In the genomic region with DNA sequence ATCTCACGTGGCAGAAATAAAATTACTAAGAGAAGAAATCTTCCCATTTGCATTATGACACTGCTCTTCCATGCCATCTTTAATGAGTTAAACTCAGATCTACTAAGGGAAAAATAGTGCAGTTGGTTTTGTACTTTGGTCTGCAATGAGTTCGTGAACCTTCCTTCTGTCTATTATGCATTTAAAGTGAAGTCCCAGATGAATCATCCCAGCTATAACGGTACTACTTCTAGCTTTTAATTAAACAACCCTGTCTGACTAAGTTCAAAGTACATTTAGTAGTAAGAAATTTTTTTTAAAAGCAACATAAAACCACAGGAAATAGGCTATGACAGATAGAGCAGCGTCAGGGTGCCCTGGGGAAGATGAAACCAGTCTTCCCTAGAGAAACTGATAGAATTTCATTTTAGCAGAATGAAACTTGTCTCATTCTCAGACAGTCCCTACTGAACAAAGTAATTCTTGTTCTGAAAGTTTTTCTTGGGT, we compare ENCODE assay signal across 1 cellular context.
TF ChIP-seq lines count a peak whose summit lies in the region.

No MANE protein-coding gene starts in this region.

TF ChIP-seq in GM12878, 131 proteins besides CTCF, POLR2A, EP300 and RAD21 (continued from another document):
- peak; percentile 59 for TF ChIP-seq TCF7 (IDR thresholded peaks at IDR 0.05; ENCODE audit: borderline replicate concordance)
- TF ChIP-seq BHLHE40 (IDR thresholded peaks at IDR 0.05; ENCODE audit: borderline replicate concordance in 1 of 2, low read depth in 2 of 2, low read length in 1 of 2) = no peak
- no peak for TF ChIP-seq MEF2A (IDR thresholded peaks at IDR 0.05; ENCODE audit: insufficient read depth, low read depth, low read length)
- TF ChIP-seq NFYA (IDR thresholded peaks at IDR 0.05; ENCODE audit: borderline replicate concordance, low read depth, low read length) = no peak
- TF ChIP-seq CHD1 (IDR thresholded peaks at IDR 0.05; ENCODE audit: low read depth, low read length) = no peak
- TF ChIP-seq, protein P1, sequence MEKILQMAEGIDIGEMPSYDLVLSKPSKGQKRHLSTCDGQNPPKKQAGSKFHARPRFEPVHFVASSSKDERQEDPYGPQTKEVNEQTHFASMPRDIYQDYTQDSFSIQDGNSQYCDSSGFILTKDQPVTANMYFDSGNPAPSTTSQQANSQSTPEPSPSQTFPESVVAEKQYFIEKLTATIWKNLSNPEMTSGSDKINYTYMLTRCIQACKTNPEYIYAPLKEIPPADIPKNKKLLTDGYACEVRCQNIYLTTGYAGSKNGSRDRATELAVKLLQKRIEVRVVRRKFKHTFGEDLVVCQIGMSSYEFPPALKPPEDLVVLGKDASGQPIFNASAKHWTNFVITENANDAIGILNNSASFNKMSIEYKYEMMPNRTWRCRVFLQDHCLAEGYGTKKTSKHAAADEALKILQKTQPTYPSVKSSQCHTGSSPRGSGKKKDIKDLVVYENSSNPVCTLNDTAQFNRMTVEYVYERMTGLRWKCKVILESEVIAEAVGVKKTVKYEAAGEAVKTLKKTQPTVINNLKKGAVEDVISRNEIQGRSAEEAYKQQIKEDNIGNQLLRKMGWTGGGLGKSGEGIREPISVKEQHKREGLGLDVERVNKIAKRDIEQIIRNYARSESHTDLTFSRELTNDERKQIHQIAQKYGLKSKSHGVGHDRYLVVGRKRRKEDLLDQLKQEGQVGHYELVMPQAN (conservative IDR thresholded peaks at IDR 0.05) = no peak
- TF ChIP-seq NFXL1 (IDR thresholded peaks at IDR 0.05; ENCODE audit: borderline replicate concordance) = no peak
- TF ChIP-seq, protein P2, sequence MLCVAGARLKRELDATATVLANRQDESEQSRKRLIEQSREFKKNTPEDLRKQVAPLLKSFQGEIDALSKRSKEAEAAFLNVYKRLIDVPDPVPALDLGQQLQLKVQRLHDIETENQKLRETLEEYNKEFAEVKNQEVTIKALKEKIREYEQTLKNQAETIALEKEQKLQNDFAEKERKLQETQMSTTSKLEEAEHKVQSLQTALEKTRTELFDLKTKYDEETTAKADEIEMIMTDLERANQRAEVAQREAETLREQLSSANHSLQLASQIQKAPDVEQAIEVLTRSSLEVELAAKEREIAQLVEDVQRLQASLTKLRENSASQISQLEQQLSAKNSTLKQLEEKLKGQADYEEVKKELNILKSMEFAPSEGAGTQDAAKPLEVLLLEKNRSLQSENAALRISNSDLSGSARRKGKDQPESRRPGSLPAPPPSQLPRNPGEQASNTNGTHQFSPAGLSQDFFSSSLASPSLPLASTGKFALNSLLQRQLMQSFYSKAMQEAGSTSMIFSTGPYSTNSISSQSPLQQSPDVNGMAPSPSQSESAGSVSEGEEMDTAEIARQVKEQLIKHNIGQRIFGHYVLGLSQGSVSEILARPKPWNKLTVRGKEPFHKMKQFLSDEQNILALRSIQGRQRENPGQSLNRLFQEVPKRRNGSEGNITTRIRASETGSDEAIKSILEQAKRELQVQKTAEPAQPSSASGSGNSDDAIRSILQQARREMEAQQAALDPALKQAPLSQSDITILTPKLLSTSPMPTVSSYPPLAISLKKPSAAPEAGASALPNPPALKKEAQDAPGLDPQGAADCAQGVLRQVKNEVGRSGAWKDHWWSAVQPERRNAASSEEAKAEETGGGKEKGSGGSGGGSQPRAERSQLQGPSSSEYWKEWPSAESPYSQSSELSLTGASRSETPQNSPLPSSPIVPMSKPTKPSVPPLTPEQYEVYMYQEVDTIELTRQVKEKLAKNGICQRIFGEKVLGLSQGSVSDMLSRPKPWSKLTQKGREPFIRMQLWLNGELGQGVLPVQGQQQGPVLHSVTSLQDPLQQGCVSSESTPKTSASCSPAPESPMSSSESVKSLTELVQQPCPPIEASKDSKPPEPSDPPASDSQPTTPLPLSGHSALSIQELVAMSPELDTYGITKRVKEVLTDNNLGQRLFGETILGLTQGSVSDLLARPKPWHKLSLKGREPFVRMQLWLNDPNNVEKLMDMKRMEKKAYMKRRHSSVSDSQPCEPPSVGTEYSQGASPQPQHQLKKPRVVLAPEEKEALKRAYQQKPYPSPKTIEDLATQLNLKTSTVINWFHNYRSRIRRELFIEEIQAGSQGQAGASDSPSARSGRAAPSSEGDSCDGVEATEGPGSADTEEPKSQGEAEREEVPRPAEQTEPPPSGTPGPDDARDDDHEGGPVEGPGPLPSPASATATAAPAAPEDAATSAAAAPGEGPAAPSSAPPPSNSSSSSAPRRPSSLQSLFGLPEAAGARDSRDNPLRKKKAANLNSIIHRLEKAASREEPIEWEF (IDR thresholded peaks at IDR 0.05; ENCODE audit: insufficient replicate concordance, low read depth, low read length) = no peak
- no peak for TF ChIP-seq PML (IDR thresholded peaks at IDR 0.05; ENCODE audit: low read length)
- TF ChIP-seq, protein P3, sequence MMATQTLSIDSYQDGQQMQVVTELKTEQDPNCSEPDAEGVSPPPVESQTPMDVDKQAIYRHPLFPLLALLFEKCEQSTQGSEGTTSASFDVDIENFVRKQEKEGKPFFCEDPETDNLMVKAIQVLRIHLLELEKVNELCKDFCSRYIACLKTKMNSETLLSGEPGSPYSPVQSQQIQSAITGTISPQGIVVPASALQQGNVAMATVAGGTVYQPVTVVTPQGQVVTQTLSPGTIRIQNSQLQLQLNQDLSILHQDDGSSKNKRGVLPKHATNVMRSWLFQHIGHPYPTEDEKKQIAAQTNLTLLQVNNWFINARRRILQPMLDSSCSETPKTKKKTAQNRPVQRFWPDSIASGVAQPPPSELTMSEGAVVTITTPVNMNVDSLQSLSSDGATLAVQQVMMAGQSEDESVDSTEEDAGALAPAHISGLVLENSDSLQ (IDR thresholded peaks at IDR 0.05) = 0 out of 2 replicates have a peak, but pooled peaks have one; percentile 33
- TF ChIP-seq HDAC6 (IDR thresholded peaks at IDR 0.05; ENCODE audit: unreplicated experiment) = no peak
- TF ChIP-seq KAT2A (conservative IDR thresholded peaks at IDR 0.05; ENCODE audit: control insufficient read depth, low read depth, low read length) = no peak
- no peak for TF ChIP-seq SP1 (IDR thresholded peaks at IDR 0.05; ENCODE audit: low read depth, low read length)
- TF ChIP-seq BCL11A (IDR thresholded peaks at IDR 0.05; ENCODE audit: low read depth, low read length) = peak; percentile 29; the same call in 1 of the 2 replicates
- TF ChIP-seq CEBPB (IDR thresholded peaks at IDR 0.05; ENCODE audit: borderline replicate concordance in 1 of 2, low read depth in 2 of 2, low read length in 2 of 2) = no peak
- no peak for TF ChIP-seq MYC (IDR thresholded peaks at IDR 0.05; ENCODE audit: insufficient read depth, insufficient read length, insufficient replicate concordance, low read length, severe bottlenecking)
- TF ChIP-seq, protein P4, sequence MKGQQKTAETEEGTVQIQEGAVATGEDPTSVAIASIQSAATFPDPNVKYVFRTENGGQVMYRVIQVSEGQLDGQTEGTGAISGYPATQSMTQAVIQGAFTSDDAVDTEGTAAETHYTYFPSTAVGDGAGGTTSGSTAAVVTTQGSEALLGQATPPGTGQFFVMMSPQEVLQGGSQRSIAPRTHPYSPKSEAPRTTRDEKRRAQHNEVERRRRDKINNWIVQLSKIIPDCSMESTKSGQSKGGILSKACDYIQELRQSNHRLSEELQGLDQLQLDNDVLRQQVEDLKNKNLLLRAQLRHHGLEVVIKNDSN (IDR thresholded peaks at IDR 0.05; ENCODE audit: borderline replicate concordance, extremely low read length, insufficient read depth, low read depth, low read length) = no peak
- TF ChIP-seq TCF3 (IDR thresholded peaks at IDR 0.05; ENCODE audit: borderline replicate concordance, insufficient read depth, low read depth, low read length) = no peak
- no peak for TF ChIP-seq NR2F1 (conservative IDR thresholded peaks at IDR 0.05)
- TF ChIP-seq RB1 (IDR thresholded peaks at IDR 0.05; ENCODE audit: borderline replicate concordance) = no peak
- TF ChIP-seq CREB1 (IDR thresholded peaks at IDR 0.05; ENCODE audit: low read depth) = peak; percentile 47; the same call in 1 of the 2 replicates
- TF ChIP-seq FOXM1 (IDR thresholded peaks at IDR 0.05; ENCODE audit: low read depth, low read length) = no peak
- TF ChIP-seq NR2C2 (IDR thresholded peaks at IDR 0.05; ENCODE audit: borderline replicate concordance, control insufficient read depth, insufficient read length, low read depth) = no peak
- TF ChIP-seq HCFC1 (IDR thresholded peaks at IDR 0.05; ENCODE audit: low read length) = no peak
- no peak for TF ChIP-seq STAT1 (conservative IDR thresholded peaks at IDR 0.05)
- no peak for TF ChIP-seq CHD4 (IDR thresholded peaks at IDR 0.05)
